9 cellular contexts compared by ENCODE assay signal in genomic region chr7:43954524-43955228, GRCh38. TPM values are rescaled to one million over a fixed set of nuclear protein-coding genes. Genes with fewer than 3 reads are reported as not detected.
DNase-seq lines count a peak whose midpoint lies in the region; ATAC-seq, FAIRE-seq and TF ChIP-seq lines count a peak whose summit lies in the region.
"Had no signal": no experiment of that assay in that cellular context is flagged by ENCODE, and none has a peak within 500 bp of the region (broad histone marks: within the 10 kb centered on the region; RNA-seq: fewer than 3 reads in every experiment).

No MANE protein-coding gene starts in this region.

- H3K36me3 ChIP-seq in HCT116 (ENCODE audit: control insufficient read depth in 1 of 2, insufficient read depth in 2 of 2, low read length in 2 of 2) (no peaks in the 10 kb centered on the region), astrocyte (ENCODE audit: insufficient read depth, low read length) (no peaks in the 10 kb centered on the region), thoracic aorta (peaks cover 16% of the 10 kb centered on the region), spleen (peaks cover 0 to 60% (median 29%) of the 10 kb centered on the region in 6 donors)

- H4K20me1 ChIP-seq in HCT116 (ENCODE audit: insufficient read depth) = no peaks in the 10 kb centered on the region
- H4K20me1 ChIP-seq in astrocyte (ENCODE audit: insufficient read depth, low read length) = no peaks in the 10 kb centered on the region

- intact Hi-C loops in HCT116 (cut with micrococcal nuclease) (no loop called here), spleen (cut with DNase I; ENCODE audit: low total_unique reads) (no loop called here)

- no peak overlapping the region for H3K4me3 Mint-ChIP-seq in astrocyte (ENCODE audit: unreplicated experiment)

- H2AFZ ChIP-seq in HCT116 (ENCODE audit: low read depth, low read length, poor library complexity, severe bottlenecking) = no peak overlapping the region
- H2AFZ ChIP-seq in astrocyte (ENCODE audit: low read depth, low read length) = no peak overlapping the region

- H3K27ac ChIP-seq in HCT116 (ENCODE audit: low read depth, low read length) = no peak overlapping the region
- H3K27ac ChIP-seq in astrocyte (ENCODE audit: low read depth, low read length) = no peak overlapping the region
- H3K27ac ChIP-seq in thoracic aorta = no peak overlapping the region
- no peak overlapping the region for H3K27ac ChIP-seq in spleen

- TF ChIP-seq RAD21 in HCT116 (IDR thresholded peaks at IDR 0.05; ENCODE audit: low read depth) = peak; percentile 71

- peak; percentile 99 for ATAC-seq in HCT116
- no peak for ATAC-seq in thoracic aorta (ENCODE audit: insufficient number of reproducible peaks, low FRiP score, low read depth)

- H3K27me3 ChIP-seq in HCT116 (ENCODE audit: insufficient read depth, low read length) = no peaks in the 10 kb centered on the region
- no peaks in the 10 kb centered on the region for H3K27me3 ChIP-seq in astrocyte (ENCODE audit: insufficient read depth, low read length)
- H3K27me3 ChIP-seq in thoracic aorta (replicated peaks; ENCODE audit: insufficient read depth) = no peaks in the 10 kb centered on the region
- no peaks in the 10 kb centered on the region for H3K27me3 ChIP-seq in spleen (replicated peaks in 1 of 7)

- no peaks in the 10 kb centered on the region for H3K79me2 ChIP-seq in HCT116 (ENCODE audit: insufficient read depth, low read length)
- H3K79me2 ChIP-seq in astrocyte (ENCODE audit: insufficient read depth, low read length) = no peaks in the 10 kb centered on the region

- H3K9me2 ChIP-seq in HCT116 (ENCODE audit: insufficient read depth) = no peaks in the 10 kb centered on the region

- TF ChIP-seq CTCF in HCT116 (IDR thresholded peaks at IDR 0.05 in 2 of 3, conservative IDR thresholded peaks at IDR 0.05 in 1 of 3; ENCODE audit: borderline replicate concordance in 1 of 3, insufficient read depth in 1 of 3, low read depth in 2 of 3, low read length in 2 of 3) (peak; percentile 35 to 62 (median 58); a peak in 5 of 6 replicates), astrocyte (IDR thresholded peaks at IDR 0.05; ENCODE audit: insufficient read depth, low read depth, low read length) (peak; percentile 68), thoracic aorta (IDR thresholded peaks at IDR 0.05) (peak; percentile 15), spleen (IDR thresholded peaks at IDR 0.05 in 8 of 11, conservative IDR thresholded peaks at IDR 0.05 in 3 of 11) (peak in 3 of 11 experiments; percentile 13 to 31 (median 13))

- peaks cover 2% of the 10 kb centered on the region for H3K9me3 Mint-ChIP-seq in astrocyte (ENCODE audit: unreplicated experiment)

- no peaks in the 10 kb centered on the region for H3K4me1 ChIP-seq in HCT116 (ENCODE audit: control insufficient read depth in 1 of 2, insufficient read depth in 2 of 2, low read length in 2 of 2)
- no peaks in the 10 kb centered on the region for H3K4me1 ChIP-seq in astrocyte (ENCODE audit: insufficient read depth, low read length)
- H3K4me1 ChIP-seq in thoracic aorta (ENCODE audit: control insufficient read depth in 1 of 2, low read depth in 2 of 2) = no peaks in the 10 kb centered on the region
- no peaks in the 10 kb centered on the region for H3K4me1 ChIP-seq in spleen

- RAD21 ChIA-PET in HCT116 (lab: Charles Lee; ENCODE audit: low non-redundant PET in 1 of 2, low total read pairs in 2 of 2, uncharacterized antibody in 2 of 2, unreplicated experiment in 2 of 2) = interaction anchor here in 1 of 2 experiments (0.6 kb wide), 1 partner anchor 383 kb away, joined by 3 read pairs; no protein-coding TSS in a partner anchor

- 69 to 91% (median 74%) methylated on average over 3 of the region's 3 CpGs for WGBS in spleen, 5 donors

- CTCF ChIA-PET in HCT116 (lab: Charles Lee) = interaction anchor here (1.4 kb wide), 1 partner anchor 372 kb away, joined by 5 read pairs; the partner anchor contains the start of gene STK17A

- FAIRE-seq in astrocyte (lab: Jason Lieb, UNC) = peak; percentile 73

- H3K9me3 ChIP-seq in HCT116 (ENCODE audit: control insufficient read depth in 1 of 2, insufficient read depth in 1 of 2, low read depth in 1 of 2, low read length in 2 of 2) = no peaks in the 10 kb centered on the region
- no peaks in the 10 kb centered on the region for H3K9me3 ChIP-seq in astrocyte (ENCODE audit: insufficient read depth, low read depth, low read length)
- H3K9me3 ChIP-seq in thoracic aorta = no peaks in the 10 kb centered on the region
- H3K9me3 ChIP-seq in spleen = no peaks in the 10 kb centered on the region

- POLR2A ChIA-PET in HCT116 (lab: Charles Lee) = no interaction called here

- H3K9ac ChIP-seq in HCT116 (ENCODE audit: low read length) = no peak overlapping the region
- H3K9ac ChIP-seq in astrocyte (ENCODE audit: low read length) = no peak overlapping the region

- no peak overlapping the region for H3K27ac Mint-ChIP-seq in astrocyte (ENCODE audit: unreplicated experiment)

- DNase-seq in activated naive CD4-positive, alpha-beta T cell treated with Interleukin-2 at 50 U/mL for 16 hours = peak; percentile 4
- no peak for DNase-seq in activated naive CD4-positive, alpha-beta T cell treated with anti-CD3 and anti-CD28 coated beads, Interleukin-2, amount 50 U/mL, for 16 hours
- peak; percentile 34 for DNase-seq in HCT116 (ENCODE audit: low read depth, low spot score)
- DNase-seq in NCI-H446 (lab: John Stamatoyannopoulos, UW) = peak; percentile 43 to 73
- peak; percentile 44 for DNase-seq in astrocyte (ENCODE audit: low read depth)
- peak; percentile 76 for DNase-seq in inferior parietal cortex (ENCODE audit: extremely low spot score)
- DNase-seq in thoracic aorta (ENCODE audit: low spot score) = no peak
- no peak for DNase-seq in spleen

- TF ChIP-seq POLR2A in HCT116 (IDR thresholded peaks at IDR 0.05; ENCODE audit: borderline replicate concordance, extremely low read depth, insufficient read depth, insufficient read length) = no peak
- TF ChIP-seq POLR2A in spleen (IDR thresholded peaks at IDR 0.05) = no peak

- H3K4me3 ChIP-seq in HCT116 (replicated peaks in 1 of 2; ENCODE audit: low read depth in 1 of 2, low read length in 2 of 2) (no peak overlapping the region), astrocyte (ENCODE audit: insufficient read depth, low read depth, low read length) (no peak overlapping the region), thoracic aorta (no peak overlapping the region), spleen (no peak overlapping the region)

- BruUV-seq in HCT116 (replicated peaks; lab: Mats Ljungman, UMichigan) = no TSS peak

- peaks cover 5% of the 10 kb centered on the region for H3K4me1 Mint-ChIP-seq in astrocyte (ENCODE audit: low read depth, unreplicated experiment)

- no peaks in the 10 kb centered on the region for H3K27me3 Mint-ChIP-seq in astrocyte (ENCODE audit: low read depth, unreplicated experiment)

- H3K4me2 ChIP-seq in HCT116 (ENCODE audit: low read length) (no peak overlapping the region), astrocyte (ENCODE audit: low read length) (no peak overlapping the region)

- peaks cover 14% of the 10 kb centered on the region for H3K36me3 Mint-ChIP-seq in astrocyte (ENCODE audit: low read depth, unreplicated experiment)

TF ChIP-seq in HCT116, 20 proteins besides CTCF, POLR2A, EP300 and RAD21:
- TF ChIP-seq MAX (IDR thresholded peaks at IDR 0.05) = 0 out of 2 replicates have a peak, but pooled peaks have one; percentile 24
- TF ChIP-seq REST (IDR thresholded peaks at IDR 0.05; ENCODE audit: low read depth) = no peak

RNA-seq across cellular contexts. Expression of gene UBE2D4, which starts 28.4 kb away (rescaled TPM):
- total RNA-seq in HCT116 (2021; ENCODE audit: unreplicated experiment) (12.9 TPM), astrocyte (13.9 and 14.0 TPM in 2 replicates), thoracic aorta (10 to 100 TPM; 28.7 to 35.1 TPM), spleen (10 to 100 TPM; 12.3 to 19.5 (median 15.9) TPM)
- 10.4 and 12.1 TPM in 2 replicates for polyA plus RNA-seq in HCT116 (2012)
- 10 to 100 TPM in 1 of 3 donors, 1 to 10 TPM in 2; 8.2 to 12.8 (median 9.6) TPM for polyA plus RNA-seq in spleen

RNA-seq across cellular contexts. Expression of gene SPDYE1, which starts 43.0 kb away (rescaled TPM):
- total RNA-seq in HCT116 (2021; ENCODE audit: unreplicated experiment) (not detected), astrocyte (not detected in 2 replicates), thoracic aorta (not detected), spleen (not detected)
- 0.06 and 0.10 TPM in 2 replicates for polyA plus RNA-seq in HCT116 (2012)
- not detected for polyA plus RNA-seq in spleen
- total RNA-seq: glomerular endothelial cell had no signal

RNA-seq across cellular contexts. Expression of gene URGCP, which starts 48.3 kb away (rescaled TPM):
- total RNA-seq in HCT116 (2021; ENCODE audit: unreplicated experiment) = 28.0 TPM
- polyA plus RNA-seq in HCT116 (2012) = 15.9 and 16.8 TPM in 2 replicates
- total RNA-seq in astrocyte = 23.0 and 24.0 TPM in 2 replicates
- 10 to 100 TPM; 33.7 to 41.0 TPM for total RNA-seq in thoracic aorta
- total RNA-seq in spleen = 10 to 100 TPM; 19.8 to 32.1 (median 26.5) TPM
- 10 to 100 TPM in 2 of 3 donors, 1 to 10 TPM in 1; 8.6 to 21.6 (median 15.3) TPM for polyA plus RNA-seq in spleen

Comparison
In these comparisons a context has a peak if more than half of its experiments do, and no peak if none do; other contexts are left out.
1. DNase-seq: peak in activated naive CD4-positive, alpha-beta T cell treated with Interleukin-2 at 50 U/mL for 16 hours (single experiment), HCT116 (single experiment), NCI-H446 (2 of 2), astrocyte (single experiment) and inferior parietal cortex (single experiment); none in activated naive CD4-positive, alpha-beta T cell treated with anti-CD3 and anti-CD28 coated beads, Interleukin-2, amount 50 U/mL, for 16 hours (single experiment), thoracic aorta (single experiment) and spleen (single experiment).